In genomic region chr3:129196601-129197000, GRCh38 we compare ENCODE assay signal across 18 cellular contexts. TPM values are rescaled to one million over a fixed set of nuclear protein-coding genes. Genes with fewer than 3 reads are reported as not detected.
DNase-seq lines count a peak whose midpoint lies in the region; ATAC-seq and TF ChIP-seq lines count a peak whose summit lies in the region.
"Had no signal": no experiment of that assay in that cellular context is flagged by ENCODE, and none has a peak within 500 bp of the region (broad histone marks: within the 10 kb centered on the region; RNA-seq: fewer than 3 reads in every experiment).

No MANE protein-coding gene starts in this region.

- H3F3A ChIP-seq in SK-N-SH (replicated peaks; ENCODE audit: insufficient read depth) (peaks cover 26% of the 10 kb centered on the region), neural progenitor cell (ENCODE audit: low read depth) (no peaks in the 10 kb centered on the region)

- DNase-seq in SK-N-SH = no peak
- no peak for DNase-seq in neural progenitor cell (ENCODE audit: low spot score)
- no peak for DNase-seq in upper lobe of left lung
- no peak for DNase-seq in NOMO-1 treated with DMSO at 0.1 percent for 48 hours (lab: John Stamatoyannopoulos, UW; ENCODE audit: unreplicated experiment)
- no peak for DNase-seq in SIG-M5 (lab: John Stamatoyannopoulos, UW)
- no peak for DNase-seq in DMS153 treated with DMSO at 0.1 percent for 48 hours (lab: John Stamatoyannopoulos, UW; ENCODE audit: unreplicated experiment)
- DNase-seq: 8988T; activated CD4-positive, alpha-beta T cell treated with anti-CD3 and anti-CD28 coated beads for 4 hours; activated T-cell treated with anti-CD3 and anti-CD28 coated beads, Interleukin-2, amount 50 U/mL, for 24 hours; Calu3; GOT3; ovary; stimulated activated CD4-positive, alpha-beta T cell treated with anti-CD3 and anti-CD28 coated beads, Interleukin-4, amount 100 ng/mL, for 1 hour; stimulated activated naive CD4-positive, alpha-beta T cell treated with Interleukin-2 at 50 U/mL for 16 hours; T-helper 1 cell had no signal

- CTCF ChIA-PET in SK-N-SH (lab: Yijun Ruan, JAX) = interaction anchor here (1.1 to 2.7 kb wide), 2 partner anchors 50 to 226 kb away, joined by 4 to 13 read pairs; no protein-coding TSS in a partner anchor

- no peak overlapping the region for H3K4me3 Mint-ChIP-seq in dendritic cell treated with granulocyte-macrophage colony-stimulating factor and Interleukin-4, amounts not matched to agents 40 ng/mL and 50 ng/mL, for 4 days
- H3K4me3 Mint-ChIP-seq in neural progenitor cell = no peak overlapping the region
- H3K4me3 Mint-ChIP-seq: activated T-cell treated with anti-CD3 and anti-CD28 coated beads, Interleukin-2, amount 50 U/mL, for 24 hours had no signal

- H3K9me2 ChIP-seq in SK-N-SH = no peaks in the 10 kb centered on the region

- TF ChIP-seq POLR2A in upper lobe of left lung (IDR thresholded peaks at IDR 0.05) = no peak

- peaks cover 11% of the 10 kb centered on the region for H3K36me3 Mint-ChIP-seq in dendritic cell treated with granulocyte-macrophage colony-stimulating factor and Interleukin-4, amounts not matched to agents 40 ng/mL and 50 ng/mL, for 4 days (ENCODE audit: low read depth)
- H3K36me3 Mint-ChIP-seq in neural progenitor cell = peaks cover 3% of the 10 kb centered on the region

- no peaks in the 10 kb centered on the region for H4K20me1 ChIP-seq in SK-N-SH (ENCODE audit: insufficient read depth)
- no peaks in the 10 kb centered on the region for H4K20me1 ChIP-seq in neural progenitor cell (ENCODE audit: low read depth)

- H3K27me3 ChIP-seq in SK-N-SH (ENCODE audit: insufficient read depth) = no peaks in the 10 kb centered on the region
- no peaks in the 10 kb centered on the region for H3K27me3 ChIP-seq in neural progenitor cell
- no peaks in the 10 kb centered on the region for H3K27me3 ChIP-seq in upper lobe of left lung
- H3K27me3 ChIP-seq: ovary had no signal

- peak overlapping the region in 1 of 2 experiments; percentile 38; a peak in 1 of 4 replicates for H3K4me3 ChIP-seq in SK-N-SH (ENCODE audit: low read depth in 2 of 2, low read length in 1 of 2)
- H3K4me3 ChIP-seq in neural progenitor cell = no peak overlapping the region
- H3K4me3 ChIP-seq in upper lobe of left lung = no peak overlapping the region
- H3K4me3 ChIP-seq: lung, ovary had no signal

- peak overlapping the region; percentile 76 for H3K27ac Mint-ChIP-seq in dendritic cell treated with granulocyte-macrophage colony-stimulating factor and Interleukin-4, amounts not matched to agents 40 ng/mL and 50 ng/mL, for 4 days
- no peak overlapping the region for H3K27ac Mint-ChIP-seq in neural progenitor cell

- WGBS in SK-N-SH (ENCODE audit: low lambda C conversion rate) = 98% methylated on average over 3 of the region's 3 CpGs
- 66 to 74% methylated on average over 3 of the region's 3 CpGs for WGBS in upper lobe of left lung, 2 donors

- H3K36me3 ChIP-seq in SK-N-SH (replicated peaks in 1 of 2; ENCODE audit: control insufficient read depth in 1 of 2, insufficient read depth in 2 of 2, low read length in 1 of 2) (no peaks in the 10 kb centered on the region), neural progenitor cell (no peaks in the 10 kb centered on the region), upper lobe of left lung (no peaks in the 10 kb centered on the region)
- H3K36me3 ChIP-seq: ovary had no signal

- POLR2A ChIA-PET in SK-N-SH (lab: Yijun Ruan, JAX) = no interaction called here

- H3K27ac ChIP-seq in SK-N-SH (ENCODE audit: low read depth in 2 of 2, low read length in 1 of 2) = peak overlapping the region; percentile 64 to 89; a peak in 3 of 4 replicates
- no peak overlapping the region for H3K27ac ChIP-seq in neural progenitor cell
- peak overlapping the region; percentile 70 to 79 (median 74) for H3K27ac ChIP-seq in upper lobe of left lung

- H3K4me1 ChIP-seq in SK-N-SH (ENCODE audit: control insufficient read depth in 1 of 2, insufficient read depth in 2 of 2, low read depth in 1 of 2, low read length in 1 of 2) = peaks cover 0 to 18% of the 10 kb centered on the region in 2 experiments; a peak in 1 of 4 replicates
- H3K4me1 ChIP-seq in neural progenitor cell = no peaks in the 10 kb centered on the region
- H3K4me1 ChIP-seq in upper lobe of left lung = peaks cover 18 to 26% (median 19%) of the 10 kb centered on the region in 4 donors

- H3K27me3 Mint-ChIP-seq in dendritic cell treated with granulocyte-macrophage colony-stimulating factor and Interleukin-4, amounts not matched to agents 40 ng/mL and 50 ng/mL, for 4 days = no peaks in the 10 kb centered on the region
- H3K27me3 Mint-ChIP-seq in neural progenitor cell (ENCODE audit: insufficient read depth, low read depth) = no peaks in the 10 kb centered on the region
- H3K27me3 Mint-ChIP-seq: activated T-cell treated with anti-CD3 and anti-CD28 coated beads, Interleukin-2, amount 50 U/mL, for 24 hours had no signal

- no peaks in the 10 kb centered on the region for H3K79me2 ChIP-seq in SK-N-SH (ENCODE audit: insufficient read depth)
- H3K79me2 ChIP-seq in neural progenitor cell (ENCODE audit: low read depth) = no peaks in the 10 kb centered on the region

- no peaks in the 10 kb centered on the region for H3K9me3 Mint-ChIP-seq in dendritic cell treated with granulocyte-macrophage colony-stimulating factor and Interleukin-4, amounts not matched to agents 40 ng/mL and 50 ng/mL, for 4 days
- no peaks in the 10 kb centered on the region for H3K9me3 Mint-ChIP-seq in neural progenitor cell
- H3K9me3 Mint-ChIP-seq: activated T-cell treated with anti-CD3 and anti-CD28 coated beads, Interleukin-2, amount 50 U/mL, for 24 hours had no signal

- intact Hi-C loops in dendritic cell treated with granulocyte-macrophage colony-stimulating factor and Interleukin-4, amounts not matched to agents 40 ng/mL and 50 ng/mL, for 4 days (cut with micrococcal nuclease) = no loop called here

- H3K4me2 ChIP-seq in SK-N-SH = peak overlapping the region; percentile 74
- no peak overlapping the region for H3K4me2 ChIP-seq in neural progenitor cell

- H3K9ac ChIP-seq in SK-N-SH = peak overlapping the region; percentile 59
- H3K9ac ChIP-seq in neural progenitor cell = peak overlapping the region; percentile 36

- ATAC-seq in SK-N-SH treated with all-trans-retinoic acid at 6 μM for 48 hours = no peak
- no peak for ATAC-seq in upper lobe of left lung (ENCODE audit: low FRiP score in 2 of 2)

- TF ChIP-seq CTCF in SK-N-SH (IDR thresholded peaks at IDR 0.05) = no peak
- no peak for TF ChIP-seq CTCF in neural progenitor cell (IDR thresholded peaks at IDR 0.05)
- TF ChIP-seq CTCF in upper lobe of left lung (IDR thresholded peaks at IDR 0.05) = no peak

- peaks cover 38% of the 10 kb centered on the region for H3K4me1 Mint-ChIP-seq in dendritic cell treated with granulocyte-macrophage colony-stimulating factor and Interleukin-4, amounts not matched to agents 40 ng/mL and 50 ng/mL, for 4 days (ENCODE audit: low read depth)
- H3K4me1 Mint-ChIP-seq in neural progenitor cell = no peaks in the 10 kb centered on the region

- TF ChIP-seq EP300 in SK-N-SH (IDR thresholded peaks at IDR 0.05; ENCODE audit: borderline replicate concordance in 1 of 2, low read depth in 1 of 2, low read length in 1 of 2) (no peak), upper lobe of left lung (IDR thresholded peaks at IDR 0.05) (no peak)

- TF ChIP-seq RAD21 in SK-N-SH (IDR thresholded peaks at IDR 0.05; ENCODE audit: low read length) = no peak

- H3K9me3 ChIP-seq in SK-N-SH (no peaks in the 10 kb centered on the region), neural progenitor cell (ENCODE audit: low read depth) (no peaks in the 10 kb centered on the region), upper lobe of left lung (no peaks in the 10 kb centered on the region)
- H3K9me3 ChIP-seq: ovary had no signal

- H2AFZ ChIP-seq in SK-N-SH (ENCODE audit: low read depth) (peak overlapping the region; percentile 61), neural progenitor cell (replicated peaks) (no peak overlapping the region)

TF ChIP-seq in SK-N-SH, 30 proteins besides CTCF, POLR2A, EP300 and RAD21:
- no peak for TF ChIP-seq TEAD4 (IDR thresholded peaks at IDR 0.05; ENCODE audit: borderline replicate concordance, insufficient read depth)
- TF ChIP-seq SMC3 (IDR thresholded peaks at IDR 0.05; ENCODE audit: low read depth, low read length) = no peak
- no peak for TF ChIP-seq FOXM1 (IDR thresholded peaks at IDR 0.05; ENCODE audit: low read depth)
- TF ChIP-seq EZH2phosphoT487 (IDR thresholded peaks at IDR 0.05; ENCODE audit: borderline replicate concordance, low read depth) = no peak
TF ChIP-seq in SK-N-SH: peak in this region for 0.

TF ChIP-seq in SK-N-SH treated with all-trans-retinoic acid at 6 μM for 48 hours, 23 proteins besides CTCF, POLR2A, EP300 and RAD21 (continues in another document):
- TF ChIP-seq TCF4 (CRISPR knock-in tag; IDR thresholded peaks at IDR 0.05; ENCODE audit: borderline replicate concordance) (no peak), RARB (CRISPR knock-in tag; IDR thresholded peaks at IDR 0.05) (no peak), GLIS3 (CRISPR knock-in tag; IDR thresholded peaks at IDR 0.05) (no peak), CSDC2 (CRISPR knock-in tag; IDR thresholded peaks at IDR 0.05) (no peak)

RNA-seq across cellular contexts. Expression of gene CNBP, which starts 12.9 kb away (rescaled TPM):
- polyA plus RNA-seq in SK-N-SH (2012; rRNA removed) = 240 and 279 TPM in 2 replicates
- polyA plus RNA-seq in SK-N-SH (2012; cell fraction: cytosol; rRNA removed) = 305 and 321 TPM in 2 replicates
- 94.3 and 162 TPM in 2 replicates for polyA plus RNA-seq in SK-N-SH (2012; cell fraction: nucleus; rRNA removed)
- total RNA-seq in neural progenitor cell (ENCODE audit: low replicate concordance) = 424 and 495 TPM in 2 replicates
- 100 to 1,000 TPM; 185 to 426 (median 312) TPM for total RNA-seq in upper lobe of left lung

RNA-seq across cellular contexts. Expression of gene ISY1, which starts 35.7 kb away (rescaled TPM):
- polyA plus RNA-seq in SK-N-SH (2012; rRNA removed) = 20.9 and 22.3 TPM in 2 replicates
- polyA plus RNA-seq in SK-N-SH (2012; cell fraction: cytosol; rRNA removed) = 30.1 and 39.2 TPM in 2 replicates
- polyA plus RNA-seq in SK-N-SH (2012; cell fraction: nucleus; rRNA removed) = 9.0 and 11.8 TPM in 2 replicates
- total RNA-seq in neural progenitor cell (ENCODE audit: low replicate concordance) (22.5 and 31.9 TPM in 2 replicates), upper lobe of left lung (10 to 100 TPM; 14.2 to 34.8 (median 19.6) TPM)

RNA-seq across cellular contexts. Expression of gene COPG1, which starts 52.8 kb away (rescaled TPM):
- 111 and 114 TPM in 2 replicates for polyA plus RNA-seq in SK-N-SH (2012; rRNA removed)
- 96.5 and 100 TPM in 2 replicates for polyA plus RNA-seq in SK-N-SH (2012; cell fraction: cytosol; rRNA removed)
- 112 and 138 TPM in 2 replicates for polyA plus RNA-seq in SK-N-SH (2012; cell fraction: nucleus; rRNA removed)
- 65.4 and 79.3 TPM in 2 replicates for total RNA-seq in neural progenitor cell (ENCODE audit: low replicate concordance)
- 100 to 1,000 TPM; 108 to 191 (median 171) TPM for total RNA-seq in upper lobe of left lung
